In genomic region chrX:1912193-1912592, GRCh38 we compare ENCODE assay signal across 22 cellular contexts.
"Had no signal": no experiment of that assay in that cellular context is flagged by ENCODE, and none has a peak within 500 bp of the region (broad histone marks: within the 10 kb centered on the region; RNA-seq: fewer than 3 reads in every experiment).

No MANE protein-coding gene starts in this region.

- ATAC-seq: effector memory CD8-positive, alpha-beta T cell; left colon; left ventricle myocardium superior; natural killer cell; psoas muscle; right cardiac atrium; stimulated activated naive B cell treated with anti-CD40 and anti-IgM and Interleukin-4, amounts not matched to agents 10 μg/mL and 1 μg/mL and 100 μg/mL, for 72 hours had no signal

- H3K36me3 ChIP-seq: ovary, sigmoid colon, thoracic aorta had no signal

- H3K9me3 ChIP-seq: ovary, psoas muscle, thoracic aorta had no signal

- H3K4me3 ChIP-seq: coronary artery, lung, ovary, psoas muscle, sigmoid colon, thoracic aorta had no signal

- H3K27ac ChIP-seq: coronary artery, ovary, psoas muscle, sigmoid colon, thoracic aorta had no signal

- H3K27me3 ChIP-seq: ovary, sigmoid colon had no signal

- DNase-seq: dermis blood vessel endothelial cell; effector memory CD8-positive, alpha-beta T cell; erythroblast; hypothalamus; immature natural killer cell; islet precursor cell; kidney glomerular epithelial cell; left colon; left ventricle myocardium superior; natural killer cell; occipital lobe; ovary; psoas muscle; right cardiac atrium; sigmoid colon; stimulated activated CD4-positive, alpha-beta T cell treated with anti-CD3 and anti-CD28 coated beads, Interleukin-15, amount 100 ng/mL, for 24 hours; stimulated activated CD4-positive, alpha-beta T cell treated with anti-CD3 and anti-CD28 coated beads, Interleukin-2, amount 100 ng/mL, for 48 hours; stimulated activated naive B cell treated with anti-CD40 and anti-IgM and Interleukin-4, amounts not matched to agents 10 μg/mL and 1 μg/mL and 100 μg/mL, for 72 hours; trophoblast cell had no signal

- H3K4me1 ChIP-seq: psoas muscle, sigmoid colon had no signal
